Comparison of ENCODE assay signal across 28 cellular contexts in genomic region chr6:129792049-129792448, GRCh38.
"Had no signal": no experiment of that assay in that cellular context is flagged by ENCODE, and none has a peak within 500 bp of the region (broad histone marks: within the 10 kb centered on the region; RNA-seq: fewer than 3 reads in every experiment).

No MANE protein-coding gene starts in this region.

- H3K27me3 ChIP-seq: cardiac muscle cell had no signal

- H3K4me3 ChIP-seq: cardiac muscle cell, PC-9 had no signal

- H3K27ac ChIP-seq: cardiac muscle cell, PC-9 had no signal

- FAIRE-seq: astrocyte, TTC549 had no signal

- H2AFZ ChIP-seq: PC-9 had no signal

- ATAC-seq: activated CD8-positive, alpha-beta memory T cell treated with anti-CD3 and anti-CD28 coated beads, Interleukin-2, amount 10 ng/mL, durations not matched to agents 7 days and 5 days; activated naive CD4-positive, alpha-beta T cell treated with anti-CD3 and anti-CD28 coated beads, Interleukin-2, amount 50 U/mL, for 72 hours; activated naive CD8-positive, alpha-beta T cell treated with anti-CD3 and anti-CD28 coated beads, Interleukin-2, amount 50 U/mL, for 24 hours; activated T-cell treated with anti-CD3 and anti-CD28 coated beads, Interleukin-2, amount 50 U/mL, for 4 hours; T-cell had no signal

- H3K36me3 ChIP-seq: cardiac muscle cell had no signal

- DNase-seq: activated B cell treated with CpG ODN at 0.5 μM for 24 hours; activated CD4-positive, alpha-beta T cell treated with anti-CD3 and anti-CD28 coated beads for 1 hour; activated CD4-positive, alpha-beta T cell treated with anti-CD3 and anti-CD28 coated beads, Interleukin-2, amount 10 ng/mL, durations not matched to agents 24 days and 14 days; activated CD4-positive, alpha-beta T cell treated with anti-CD3 and anti-CD28 coated beads, Interleukin-2, amount 50 U/mL, for 48 hours; activated CD8-positive, alpha-beta memory T cell treated with anti-CD3 and anti-CD28 coated beads, Interleukin-2, amount 10 ng/mL, durations not matched to agents 7 days and 5 days; activated effector memory CD4-positive, alpha-beta T cell treated with anti-CD3 and anti-CD28 coated beads, Interleukin-2, amount 50 U/mL, for 16 hours; activated naive CD4-positive, alpha-beta T cell treated with Interleukin-2 at 50 U/mL for 16 hours; activated naive CD8-positive, alpha-beta T cell treated with anti-CD3 and anti-CD28 coated beads, Interleukin-2, amount 50 U/mL, for 24 hours; activated T-cell treated with anti-CD3 and anti-CD28 coated beads, Interleukin-2, amount 50 U/mL, for 4 hours; amygdala; MM.1S; NCI-H1105; NCI-H1436; NCI-H1694 treated with DMSO at 0.1 percent for 48 hours; NCI-H2029 treated with DMSO at 0.1 percent for 48 hours; NCI-H345; NCI-H510A; NCI-H526 treated with DMSO at 0.1 percent for 48 hours; NCI-H82; PC-9; SHP77 treated with DMSO at 0.1 percent for 48 hours; T-cell; T-helper 2 cell; T1000 had no signal

- H3K4me2 ChIP-seq: PC-9 had no signal
